In the genomic region with DNA sequence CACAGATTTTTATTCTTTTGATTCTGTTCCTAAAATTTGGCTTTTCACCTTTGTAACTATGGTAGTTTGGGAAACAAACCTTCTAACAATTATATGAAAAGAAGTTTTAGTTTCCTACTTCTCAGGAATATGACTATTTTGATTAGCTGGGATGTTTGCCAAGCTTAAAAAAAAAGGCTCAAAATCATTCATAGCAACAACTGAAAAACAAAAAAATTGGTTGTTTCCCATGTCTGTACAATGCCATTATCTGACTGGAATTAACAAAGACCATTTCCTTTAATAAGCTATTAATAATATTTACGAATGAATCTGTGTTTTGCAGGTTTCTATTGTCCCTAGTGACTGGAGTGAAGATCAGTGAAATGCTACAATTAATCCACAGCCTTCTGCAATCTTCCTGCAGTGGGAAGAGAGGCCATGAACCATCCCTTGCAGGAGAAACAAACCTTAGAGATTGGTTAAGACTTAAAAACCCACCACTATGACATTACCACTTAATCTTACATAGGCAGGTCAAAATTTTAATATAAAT, we compare ENCODE assay signal across 11 cellular contexts. TPM values are rescaled to one million over a fixed set of nuclear protein-coding genes. Genes with fewer than 3 reads are reported as not detected.
DNase-seq lines count a peak whose midpoint lies in the region; ATAC-seq and TF ChIP-seq lines count a peak whose summit lies in the region.
"Had no signal": no experiment of that assay in that cellular context is flagged by ENCODE, and none has a peak within 500 bp of the region (broad histone marks: within the 10 kb centered on the region; RNA-seq: fewer than 3 reads in every experiment).

No MANE protein-coding gene starts in this region.

- POLR2A ChIA-PET in AG04450 (lab: Yijun Ruan, JAX): interaction anchor here (1.0 to 1.2 kb wide), 2 partner anchors 12 to 14 kb away, joined by 3 to 11 read pairs; no protein-coding TSS in a partner anchor

- in situ Hi-C loops in brain microvascular endothelial cell (cut with HindIII; ENCODE audit: low pct_ligation_motif_present, low sequenced_read_pairs): no loop called here

- H3K4me3 ChIP-seq in AG04450 (ENCODE audit: low read depth, low read length) (peak overlapping the region; percentile 79), HL-60 (replicated peaks; ENCODE audit: insufficient read depth, low read length) (peak overlapping the region; percentile 77), brain microvascular endothelial cell (ENCODE audit: low read depth, low read length) (peak overlapping the region; percentile 78)

- CTCF ChIA-PET in AG04450 (lab: Charles Lee): interaction anchor here (0.8 to 3.9 kb wide), 6 partner anchors 18 to 534 kb away, joined by 3 to 25 read pairs (median 4); no protein-coding TSS in a partner anchor

- no peaks in the 10 kb centered on the region; the same call in 1 of the 2 replicates for H3K9me3 ChIP-seq in AG04450 (ENCODE audit: control insufficient read depth, insufficient read depth, low read length)

- ATAC-seq in GM21390 (IDR thresholded peaks at IDR 0.05; ENCODE audit: unreplicated experiment): no peak

- no peaks in the 10 kb centered on the region for H3K27me3 ChIP-seq in AG04450 (ENCODE audit: control insufficient read depth, insufficient read depth, low read length)
- no peaks in the 10 kb centered on the region for H3K27me3 ChIP-seq in HL-60 (ENCODE audit: insufficient read depth, poor library complexity, severe bottlenecking)
- no peaks in the 10 kb centered on the region for H3K27me3 ChIP-seq in brain microvascular endothelial cell (replicated peaks)

- TF ChIP-seq CTCF in AG04450 (IDR thresholded peaks at IDR 0.05; ENCODE audit: low read depth, low read length) (no peak), HL-60 (IDR thresholded peaks at IDR 0.05; ENCODE audit: insufficient read depth, low read length) (no peak), brain microvascular endothelial cell (IDR thresholded peaks at IDR 0.05; ENCODE audit: low read depth, low read length, missing control alignments) (no peak)

- DNase-seq in AG04450 (ENCODE audit: low read depth, low spot score) (no peak), HL-60 (ENCODE audit: low read depth in 1 of 2, low spot score in 1 of 2) (no peak), brain microvascular endothelial cell (no peak), myocyte (ENCODE audit: low read depth) (peak; percentile 44), GF-D8 (lab: John Stamatoyannopoulos, UW) (no peak), germinal center (ENCODE audit: low spot score) (no peak), HCEC 1CT (no peak)
- DNase-seq: GDM1, hypothalamus, NCI-H2107 had no signal

- peak overlapping the region; percentile 79 for H3K27ac ChIP-seq in AG04450 (ENCODE audit: low read depth, low read length)
- H3K27ac ChIP-seq in HL-60 (replicated peaks): peak overlapping the region; percentile 10; the same call in 1 of the 2 replicates
- H3K27ac ChIP-seq in brain microvascular endothelial cell: peak overlapping the region; percentile 97

- H3K36me3 ChIP-seq in brain microvascular endothelial cell (replicated peaks): peaks cover 6% of the 10 kb centered on the region

RNA-seq across cellular contexts. Expression of a gene that starts 4.2 kb away (rescaled TPM):
- 7.6 TPM in 2 replicates for polyA plus RNA-seq in AG04450 (2011; rRNA removed)
- 6.1 and 9.0 TPM in 2 replicates for polyA minus RNA-seq in AG04450 (2011; rRNA and poly(A)+ RNA removed)
- total RNA-seq in myocyte: 66.2 and 101 TPM in 2 replicates
- 30.7 TPM for polyA plus RNA-seq in myocyte (2012)

RNA-seq across cellular contexts. Expression of a gene that starts 33.2 kb away (rescaled TPM):
- 141 and 164 TPM in 2 replicates for polyA plus RNA-seq in AG04450 (2011; rRNA removed)
- polyA minus RNA-seq in AG04450 (2011; rRNA and poly(A)+ RNA removed): 96.0 and 107 TPM in 2 replicates
- 232 and 296 TPM in 2 replicates for total RNA-seq in myocyte
- 163 TPM for polyA plus RNA-seq in myocyte (2012)

Comparison
In these comparisons a context has a peak if more than half of its experiments do, and no peak if none do; other contexts are left out.
1. H3K27ac ChIP-seq: peak in every context shown above with its lines; median percentile 97 in brain microvascular endothelial cell; 79 in AG04450; 10 in HL-60.